ENCODE assay signal across 23 cellular contexts in the genomic region with DNA sequence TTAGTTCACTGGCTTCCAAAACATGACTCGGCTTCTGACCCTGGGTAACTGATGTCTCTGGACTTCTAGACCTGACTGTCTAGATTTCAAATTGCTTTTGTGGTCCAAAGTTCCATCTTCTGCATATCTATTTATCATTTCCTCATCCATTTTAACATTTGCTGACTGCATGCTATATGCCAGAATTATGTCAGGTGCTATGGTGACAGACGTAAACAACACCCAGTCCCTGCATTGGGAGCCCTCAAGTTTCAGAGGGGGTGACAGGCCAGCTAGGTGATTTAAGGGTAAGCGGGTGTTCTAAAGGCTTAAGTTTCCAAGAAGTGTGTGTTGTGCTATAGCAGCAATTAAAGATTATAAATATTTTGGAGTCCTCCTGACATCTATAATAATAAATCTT.
"Had no signal": no experiment of that assay in that cellular context is flagged by ENCODE, and none has a peak within 500 bp of the region (broad histone marks: within the 10 kb centered on the region; RNA-seq: fewer than 3 reads in every experiment).

No MANE protein-coding gene starts in this region.

- H3K36me3 ChIP-seq: ovary, right lobe of liver, thoracic aorta, upper lobe of left lung had no signal

- FAIRE-seq: bronchial epithelial cell, colon, endometrium, frontal cortex had no signal

- DNase-seq: activated CD4-positive, alpha-beta T cell treated with anti-CD3 and anti-CD28 coated beads for 36 hours; activated CD4-positive, alpha-beta T cell treated with anti-CD3 and anti-CD28 coated beads, Interleukin-2, amount 50 U/mL, for 48 hours; activated CD4-positive, CD25-positive, alpha-beta regulatory T cell; activated CD8-positive, alpha-beta memory T cell treated with anti-CD3 and anti-CD28 coated beads for 24 hours; activated effector memory CD4-positive, alpha-beta T cell treated with Interleukin-2 at 50 U/mL for 16 hours; activated naive CD4-positive, alpha-beta T cell treated with Interleukin-2 at 50 U/mL for 16 hours; effector CD8-positive, alpha-beta T cell; glutamatergic neuron; islet precursor cell; left ventricle myocardium superior; naive B cell; ovary; right lobe of liver; stimulated activated CD4-positive, alpha-beta T cell treated with anti-CD3 and anti-CD28 coated beads, Interleukin-4, amount 100 ng/mL, for 24 hours; upper lobe of left lung had no signal

- H3K4me3 ChIP-seq: ovary, right lobe of liver, skin epidermis, thoracic aorta, upper lobe of left lung had no signal

- ATAC-seq: activated CD4-positive, alpha-beta T cell treated with anti-CD3 and anti-CD28 coated beads for 36 hours; left ventricle myocardium superior; stimulated activated effector memory CD8-positive, alpha-beta T cell treated with anti-CD3 and anti-CD28 coated beads, Interleukin-12 subunit alpha, Interleukin-12 subunit beta, amount 100 ng/mL, for 72 hours had no signal

- H3K4me1 ChIP-seq: upper lobe of left lung had no signal

- H3K27me3 ChIP-seq: ovary, right lobe of liver, upper lobe of left lung had no signal

- H3K27ac ChIP-seq: epithelial cell of prostate, ovary, right lobe of liver, skin epidermis, thoracic aorta, upper lobe of left lung had no signal

- H3K9me3 ChIP-seq: ovary, right lobe of liver, thoracic aorta, upper lobe of left lung had no signal
